Comparison of ENCODE assay signal across 34 cellular contexts in genomic region chr3:61407397-61407796, GRCh38.
"Had no signal": no experiment of that assay in that cellular context is flagged by ENCODE, and none has a peak within 500 bp of the region (broad histone marks: within the 10 kb centered on the region; RNA-seq: fewer than 3 reads in every experiment).

No MANE protein-coding gene starts in this region.

- H3K36me3 ChIP-seq: MG63 had no signal

- H3K4me3 ChIP-seq: MG63 had no signal

- DNase-seq: Karpas-422, Kasumi-1, MG63, MM.1S, MV-4-11, NCI-H1048, NCI-H1092, NCI-H1092 treated with DMSO at 0.1 percent for 48 hours, NCI-H1105, NCI-H1105 treated with DMSO at 0.1 percent for 48 hours, NCI-H1417, NCI-H1417 treated with DMSO at 0.1 percent for 48 hours, NCI-H1436, NCI-H1436 treated with DMSO at 0.1 percent for 48 hours, NCI-H146, NCI-H1694, NCI-H1694 treated with DMSO at 0.1 percent for 48 hours, NCI-H187, NCI-H187 treated with DMSO at 0.1 percent for 48 hours, NCI-H1930, NCI-H2029, NCI-H2029 treated with DMSO at 0.1 percent for 48 hours, NCI-H2081, NCI-H2081 treated with DMSO at 0.1 percent for 48 hours, NCI-H2107, NCI-H2171, NCI-H2171 treated with DMSO at 0.1 percent for 48 hours, NCI-H2227 treated with DMSO at 0.1 percent for 48 hours, NCI-H226, NCI-H345, NCI-H446, NCI-H446 treated with DMSO at 0.1 percent for 48 hours, NCI-H510A, NCI-H510A treated with DMSO at 0.1 percent for 48 hours had no signal

- H3K27me3 ChIP-seq: MG63 had no signal

- H3K9me3 ChIP-seq: MG63 had no signal
